ENCODE assay signal across 1 cellular context in genomic region chr11:41316726-41317125, GRCh38.
TF ChIP-seq lines count a peak whose summit lies in the region.

No MANE protein-coding gene starts in this region.

TF ChIP-seq in H1, 55 proteins besides CTCF, POLR2A, EP300 and RAD21 (continued from another document):
- no peak for TF ChIP-seq TCF12 (IDR thresholded peaks at IDR 0.05; ENCODE audit: low read depth, low read length)
- TF ChIP-seq NANOG (IDR thresholded peaks at IDR 0.05; ENCODE audit: insufficient read depth, low read depth, low read length, poor library complexity, severe bottlenecking), result no peak
- no peak for TF ChIP-seq GTF2F1 (IDR thresholded peaks at IDR 0.05; ENCODE audit: borderline replicate concordance, low read depth, low read length)
- TF ChIP-seq SRF (IDR thresholded peaks at IDR 0.05; ENCODE audit: low read depth, low read length), result no peak
- TF ChIP-seq POLR2AphosphoS5 (IDR thresholded peaks at IDR 0.05; ENCODE audit: low read depth, low read length), result no peak
- no peak for TF ChIP-seq PHF8 (conservative IDR thresholded peaks at IDR 0.05; ENCODE audit: low read depth, low read length)
- no peak for TF ChIP-seq E2F6 (IDR thresholded peaks at IDR 0.05)
- no peak for TF ChIP-seq CHD1 (IDR thresholded peaks at IDR 0.05; ENCODE audit: low read depth, low read length)
- no peak for TF ChIP-seq SAP30 (IDR thresholded peaks at IDR 0.05; ENCODE audit: insufficient read depth, insufficient replicate concordance, low read length)
- TF ChIP-seq TAF1 (IDR thresholded peaks at IDR 0.05; ENCODE audit: low read depth, low read length), result no peak
- TF ChIP-seq SUZ12 (IDR thresholded peaks at IDR 0.05; ENCODE audit: low read length), result no peak
- TF ChIP-seq CBX8 (IDR thresholded peaks at IDR 0.05; ENCODE audit: borderline replicate concordance, low read depth, low read length), result no peak
- no peak for TF ChIP-seq CHD2 (IDR thresholded peaks at IDR 0.05; ENCODE audit: low read length)
- no peak for TF ChIP-seq BCL11A (IDR thresholded peaks at IDR 0.05; ENCODE audit: low read depth in 2 of 2, low read length in 2 of 2)
